In the genomic region with DNA sequence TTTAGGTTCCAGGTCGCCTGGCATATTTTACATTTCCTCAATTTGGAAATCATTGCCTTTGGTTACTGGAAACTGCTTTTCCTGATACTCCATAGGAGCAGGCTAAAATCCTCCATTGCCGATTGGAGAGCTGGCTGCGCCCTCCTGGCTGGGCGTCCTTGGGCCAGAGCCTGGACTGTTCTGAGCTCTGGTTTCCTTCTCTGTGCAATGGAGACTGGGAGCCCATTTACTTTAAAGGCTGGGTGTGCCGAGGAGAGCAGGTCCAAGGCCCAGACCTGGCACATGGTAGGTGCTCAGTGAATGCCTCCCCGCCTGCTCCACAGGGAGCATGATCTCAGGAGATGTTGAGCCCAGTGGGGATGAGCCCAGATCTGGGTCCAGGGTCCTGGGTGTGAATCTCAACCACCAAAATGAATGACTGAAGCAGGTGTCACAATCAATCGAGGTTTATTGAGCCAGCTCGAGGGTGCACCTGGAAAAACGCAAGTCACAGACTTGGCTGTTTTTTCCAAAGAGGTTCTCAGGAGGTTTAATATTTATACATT, we compare ENCODE assay signal across 22 cellular contexts. TPM values are rescaled to one million over a fixed set of nuclear protein-coding genes. Genes with fewer than 3 reads are reported as not detected.
DNase-seq lines count a peak whose midpoint lies in the region; TF ChIP-seq lines count a peak whose summit lies in the region.
"Had no signal": no experiment of that assay in that cellular context is flagged by ENCODE, and none has a peak within 500 bp of the region (broad histone marks: within the 10 kb centered on the region; RNA-seq: fewer than 3 reads in every experiment).

No MANE protein-coding gene starts in this region.

- WGBS in sigmoid colon, 2 donors, result 85 to 90% methylated on average over 9 of the region's 9 CpGs

- intact Hi-C loops in sigmoid colon (cut with DNase I), result no loop called here

- TF ChIP-seq POLR2A in sigmoid colon (IDR thresholded peaks at IDR 0.05), result no peak

- peaks cover 36% of the 10 kb centered on the region for H3K36me3 Mint-ChIP-seq in HFFc6 (ENCODE audit: low read depth)

- TF ChIP-seq CTCF in HFFc6 (IDR thresholded peaks at IDR 0.05) (no peak), coronary artery (IDR thresholded peaks at IDR 0.05) (no peak), sigmoid colon (IDR thresholded peaks at IDR 0.05) (no peak)

- H3K27me3 Mint-ChIP-seq in HFFc6 (ENCODE audit: insufficient read depth), result no peaks in the 10 kb centered on the region

- no peak overlapping the region for H3K27ac ChIP-seq in coronary artery
- H3K27ac ChIP-seq in sigmoid colon, result no peak overlapping the region
- H3K27ac ChIP-seq: SK-N-MC had no signal

- no peaks in the 10 kb centered on the region for H3K27me3 ChIP-seq in sigmoid colon

- H3K4me1 Mint-ChIP-seq in HFFc6 (ENCODE audit: low read depth), result peaks cover 37% of the 10 kb centered on the region

- peak overlapping the region; percentile 87; the same call in 1 of the 2 replicates for H3K27ac Mint-ChIP-seq in HFFc6

- H3K9me3 ChIP-seq in sigmoid colon, result no peaks in the 10 kb centered on the region

- no peaks in the 10 kb centered on the region for H3K4me1 ChIP-seq in sigmoid colon

- DNase-seq in HFFc6 (no peak), coronary artery (ENCODE audit: low spot score) (peak; percentile 28), islet precursor cell (peak; percentile 22), sigmoid colon (peak; percentile 59), NCI-H2171 (lab: John Stamatoyannopoulos, UW) (no peak), 8988T (no peak), dedifferentiated amniotic fluid mesenchymal stem cell (ENCODE audit: extremely low spot score) (no peak)
- DNase-seq: Calu3, DMS79 treated with DMSO at 0.1 percent for 48 hours, GF-D8, MM.1S, NCI-H1417, NCI-H1694, NCI-H2029 treated with DMSO at 0.1 percent for 48 hours, NCI-H2227 treated with DMSO at 0.1 percent for 48 hours, NCI-H510A, NCI-H69, SIG-M5 had no signal

- peaks cover 16 to 37% (median 20%) of the 10 kb centered on the region in 4 donors for H3K36me3 ChIP-seq in sigmoid colon

- H3K4me3 ChIP-seq in coronary artery (no peak overlapping the region), sigmoid colon (no peak overlapping the region)
- H3K4me3 ChIP-seq: K562, SK-N-MC had no signal

- no peak overlapping the region for H3K4me3 Mint-ChIP-seq in HFFc6

- no peaks in the 10 kb centered on the region for H3K9me3 Mint-ChIP-seq in HFFc6

- no peak for TF ChIP-seq EP300 in sigmoid colon (IDR thresholded peaks at IDR 0.05)

RNA-seq across cellular contexts. Expression of a gene that starts 50.0 kb away (rescaled TPM):
- 10 to 100 TPM; 30.7 to 40.9 (median 33.7) TPM for total RNA-seq in HFFc6 (2021; fragmentation: NEBNext Ultra II Directional; extraction: Animal tissue kit (Norgen Biotek cat#: 25700))
- 10 to 100 TPM; 15.6 to 35.2 (median 24.4) TPM for total RNA-seq in sigmoid colon
- polyA plus RNA-seq in sigmoid colon, result 1 to 10 TPM in 2 of 3 donors, under 1 TPM in 1; 0.46 to 3.4 (median 1.2) TPM
- total RNA-seq: Calu3 had no signal

RNA-seq across cellular contexts. Expression of a gene that starts 52.6 kb away (rescaled TPM):
- 1 to 10 TPM; 3.0 to 4.1 (median 3.8) TPM for total RNA-seq in HFFc6 (2021; fragmentation: NEBNext Ultra II Directional; extraction: Animal tissue kit (Norgen Biotek cat#: 25700))
- 10 to 100 TPM in 2 of 4 donors, 1 to 10 TPM in 2; 8.6 to 14.7 (median 10.9) TPM for total RNA-seq in sigmoid colon
- 1 to 10 TPM in 1 of 3 donors, under 1 TPM in 1, not detected in 1; 0.60 to 1.3 TPM for polyA plus RNA-seq in sigmoid colon
- total RNA-seq: Calu3, HepG2, HT1080 had no signal
- polyA plus RNA-seq: HepG2 had no signal

Comparison
In these comparisons a context has a peak if more than half of its experiments do, and no peak if none do; other contexts are left out.
1. DNase-seq: peak in coronary artery (single experiment), islet precursor cell (single experiment) and sigmoid colon (single experiment); none in HFFc6 (single experiment), NCI-H2171 (single experiment), 8988T (single experiment) and dedifferentiated amniotic fluid mesenchymal stem cell (single experiment).